In genomic region chr18:55672574-55673361, GRCh38 we compare ENCODE assay signal across 24 cellular contexts.
DNase-seq lines count a peak whose midpoint lies in the region; ATAC-seq, FAIRE-seq and TF ChIP-seq lines count a peak whose summit lies in the region.
"Had no signal": no experiment of that assay in that cellular context is flagged by ENCODE, and none has a peak within 500 bp of the region (broad histone marks: within the 10 kb centered on the region; RNA-seq: fewer than 3 reads in every experiment).

No MANE protein-coding gene starts in this region.

- FAIRE-seq in K562 (lab: Jason Lieb, UNC) (no peak), keratinocyte (lab: Jason Lieb, UNC) (no peak)
- FAIRE-seq: kidney had no signal

- no peak for TF ChIP-seq RAD21 in K562 (CRISPR knock-in tag; conservative IDR thresholded peaks at IDR 0.05 in 1 of 2, IDR thresholded peaks at IDR 0.05 in 1 of 2)

- no peaks in the 10 kb centered on the region for H4K20me1 ChIP-seq in K562 (replicated peaks; ENCODE audit: control insufficient read depth, insufficient read depth, low read length)
- H4K20me1 ChIP-seq in keratinocyte (ENCODE audit: control insufficient read depth, extremely low read depth, insufficient read depth, low read length), result no peaks in the 10 kb centered on the region

- H3K36me3 ChIP-seq in K562 (ENCODE audit: control insufficient read depth, insufficient read depth, low read length), result no peaks in the 10 kb centered on the region
- no peaks in the 10 kb centered on the region for H3K36me3 ChIP-seq in keratinocyte (ENCODE audit: control insufficient read depth in 2 of 2, extremely low read depth in 1 of 2, insufficient read depth in 2 of 2, low read length in 2 of 2)
- H3K36me3 ChIP-seq in uterus, result no peaks in the 10 kb centered on the region
- H3K36me3 ChIP-seq: Peyer's patch, SJCRH30, stomach, upper lobe of left lung had no signal

- H3K4me2 ChIP-seq in K562 (ENCODE audit: insufficient read depth, low read length), result peak overlapping the region; percentile 49; the same call in 1 of the 2 replicates
- H3K4me2 ChIP-seq in keratinocyte (ENCODE audit: control insufficient read depth, extremely low read depth, insufficient read depth, low read depth, low read length), result no peak overlapping the region

- BruUV-seq in K562 (replicated peaks; lab: Mats Ljungman, UMichigan), result no TSS peak

- H3K9me3 ChIP-seq in K562 (replicated peaks; ENCODE audit: control insufficient read depth, insufficient read depth, low read depth, low read length) (peaks cover 3% of the 10 kb centered on the region; the same call in 1 of the 2 replicates), keratinocyte (ENCODE audit: control insufficient read depth, low read depth, low read length) (no peaks in the 10 kb centered on the region), uterus (no peaks in the 10 kb centered on the region)
- H3K9me3 ChIP-seq: Peyer's patch, SJCRH30, stomach, upper lobe of left lung had no signal

- dilution Hi-C loops in keratinocyte (cut with MboI; ENCODE audit: extremely low pct_ligation_motif_present, low sequenced_read_pairs), result no loop called here

- WGBS in K562 (ENCODE audit: insufficient coverage, low coverage, missing lambda C conversion rate), result 31% methylated on average over 12 of the region's 12 CpGs

- H3K27ac ChIP-seq in K562 (ENCODE audit: extremely low read depth, low read depth, low read length), result no peak overlapping the region
- no peak overlapping the region for H3K27ac ChIP-seq in keratinocyte (ENCODE audit: control insufficient read depth, insufficient read depth, low read length)
- peak overlapping the region; percentile 21 to 40 for H3K27ac ChIP-seq in uterus
- H3K27ac ChIP-seq: Peyer's patch, SJCRH30, stomach, upper lobe of left lung had no signal

- TF ChIP-seq POLR2A in K562 (conservative IDR thresholded peaks at IDR 0.05) (no peak), uterus (IDR thresholded peaks at IDR 0.05) (no peak)

- no peak for TF ChIP-seq CTCF in K562 (IDR thresholded peaks at IDR 0.05 in 2 of 3, conservative IDR thresholded peaks at IDR 0.05 in 1 of 3; ENCODE audit: insufficient read depth in 2 of 3, low read depth in 1 of 3, low read length in 3 of 3)
- TF ChIP-seq CTCF in keratinocyte (optimal IDR thresholded peaks at IDR 0.05 in 1 of 3, IDR thresholded peaks at IDR 0.05 in 1 of 3, conservative IDR thresholded peaks at IDR 0.05 in 1 of 3; ENCODE audit: extremely low read depth in 1 of 3, insufficient read depth in 2 of 3, low read length in 3 of 3), result no peak
- no peak for TF ChIP-seq CTCF in uterus (IDR thresholded peaks at IDR 0.05)

- intact Hi-C loops in Right ventricle myocardium inferior (cut with DNase I), result no loop called here
- intact Hi-C loops in cardiac septum (cut with DNase I), result no loop called here
- intact Hi-C loops in K562 (cut with micrococcal nuclease), result no loop called here
- intact Hi-C loops in uterus (cut with DNase I; ENCODE audit: low total_unique reads), result no loop called here

- in situ Hi-C loops in K562 (cut with MboI), result no loop called here

- peak overlapping the region; percentile 59; the same call in 1 of the 2 replicates for H2AFZ ChIP-seq in K562 (ENCODE audit: low read depth, low read length)
- peak overlapping the region; percentile 7 for H2AFZ ChIP-seq in keratinocyte (ENCODE audit: control insufficient read depth, low read length)

- no peak for DNase-seq in Right ventricle myocardium inferior (ENCODE audit: missing footprints)
- no peak for DNase-seq in cardiac septum (ENCODE audit: low spot score)
- DNase-seq in K562 (ENCODE audit: extremely low read depth in 1 of 4, low spot score in 3 of 4), result peak in 1 of 4 experiments; percentile 5
- DNase-seq in keratinocyte (ENCODE audit: low read depth, low spot score), result no peak
- DNase-seq in uterus, result no peak
- DNase-seq in mesenteric fat pad (ENCODE audit: low spot score), result no peak
- DNase-seq: ACHN; activated CD8-positive, alpha-beta T cell treated with anti-CD3 and anti-CD28 coated beads, Interleukin-2, amount 10 ng/mL, durations not matched to agents 7 days and 5 days; activated gamma-delta T cell; activated naive CD8-positive, alpha-beta T cell treated with anti-CD3 and anti-CD28 coated beads, Interleukin-2, amount 50 U/mL, for 24 hours; activated T-cell treated with anti-CD3 and anti-CD28 coated beads for 4 hours; effector memory CD4-positive, alpha-beta T cell; kidney; NCI-H1417 treated with DMSO at 0.1 percent for 48 hours; Peyer's patch; SJCRH30; stimulated activated CD8-positive, alpha-beta memory T cell treated with anti-CD3 and anti-CD28 coated beads, Interleukin-4, amount 100 ng/mL, for 48 hours; stomach; T-cell; upper lobe of left lung had no signal

- H3K9me1 ChIP-seq in K562 (ENCODE audit: control insufficient read depth, insufficient read depth, low read length), result no peaks in the 10 kb centered on the region
- no peaks in the 10 kb centered on the region for H3K9me1 ChIP-seq in keratinocyte (ENCODE audit: control insufficient read depth, extremely low read depth, insufficient read depth, low read length)

- H3K4me1 ChIP-seq in K562 (replicated peaks in 1 of 2; ENCODE audit: control insufficient read depth in 2 of 2, insufficient read depth in 2 of 2, low read length in 2 of 2) (peaks cover 0 to 4% of the 10 kb centered on the region in 2 experiments; a peak in 2 of 5 replicates), keratinocyte (ENCODE audit: control insufficient read depth, extremely low read depth, insufficient read depth, low read length) (no peaks in the 10 kb centered on the region), uterus (no peaks in the 10 kb centered on the region)
- H3K4me1 ChIP-seq: Peyer's patch, SJCRH30, upper lobe of left lung had no signal

- H3K4me3 ChIP-seq in K562 (no peak overlapping the region), keratinocyte (ENCODE audit: control insufficient read depth in 2 of 3, extremely low read depth in 1 of 3, insufficient read depth in 2 of 3, low read depth in 1 of 3, low read length in 3 of 3) (no peak overlapping the region), uterus (no peak overlapping the region)
- H3K4me3 ChIP-seq: lung, Peyer's patch, SJCRH30, stomach, upper lobe of left lung had no signal

- CTCF ChIA-PET in K562 (lab: Yijun Ruan, JAX; ENCODE audit: low intra/inter-chr PET ratio), result no interaction called here

- POLR2A ChIA-PET in K562 (lab: Yijun Ruan, JAX), result no interaction called here

- H3K9ac ChIP-seq in K562 (ENCODE audit: insufficient read depth in 1 of 2, low read depth in 2 of 2, low read length in 2 of 2) (no peak overlapping the region), keratinocyte (ENCODE audit: control insufficient read depth, extremely low read depth, insufficient read depth, low read length) (no peak overlapping the region)

- H3K27me3 ChIP-seq in K562 (ENCODE audit: control insufficient read depth in 2 of 2, insufficient read depth in 2 of 2, low read length in 2 of 2) (no peaks in the 10 kb centered on the region), keratinocyte (ENCODE audit: control insufficient read depth, extremely low read depth, insufficient read depth, low read length) (no peaks in the 10 kb centered on the region), uterus (no peaks in the 10 kb centered on the region)
- H3K27me3 ChIP-seq: Peyer's patch, SJCRH30, stomach, upper lobe of left lung had no signal

- ATAC-seq in Right ventricle myocardium inferior, result peak; percentile 54
- no peak for ATAC-seq in K562
- ATAC-seq in HG03159 (IDR thresholded peaks at IDR 0.05; ENCODE audit: unreplicated experiment), result no peak
- no peak for ATAC-seq in GM18868 (IDR thresholded peaks at IDR 0.05; ENCODE audit: unreplicated experiment)
- ATAC-seq: activated CD8-positive, alpha-beta T cell treated with anti-CD3 and anti-CD28 coated beads, Interleukin-2, amount 10 ng/mL, durations not matched to agents 7 days and 5 days; activated naive CD8-positive, alpha-beta T cell treated with anti-CD3 and anti-CD28 coated beads, Interleukin-2, amount 50 U/mL, for 24 hours; HCT116; T-cell had no signal

- no peaks in the 10 kb centered on the region for H3K79me2 ChIP-seq in K562 (ENCODE audit: control insufficient read depth, insufficient read depth, low read length)
- no peaks in the 10 kb centered on the region for H3K79me2 ChIP-seq in keratinocyte (ENCODE audit: control insufficient read depth, insufficient read depth, low read length)

- TF ChIP-seq EP300 in K562 (IDR thresholded peaks at IDR 0.05; ENCODE audit: low read length), result no peak

TF ChIP-seq in K562, 482 proteins besides CTCF, POLR2A, EP300 and RAD21:
- TF ChIP-seq CBFA2T3 (IDR thresholded peaks at IDR 0.05) (peak; percentile 10; the same call in 1 of the 2 replicates), ZBTB7A (IDR thresholded peaks at IDR 0.05; ENCODE audit: borderline replicate concordance, control insufficient read depth, low read depth, low read length) (no peak)

Comparison
In these comparisons a context has a peak if more than half of its experiments do, and no peak if none do; other contexts are left out.
1. H3K27ac ChIP-seq: peak in uterus (2 of 2); none in K562 (single experiment) and keratinocyte (single experiment).